In genomic region chr14:52313493-52313881, GRCh38 we compare ENCODE assay signal across 9 cellular contexts. TPM values are rescaled to one million over a fixed set of nuclear protein-coding genes. Genes with fewer than 3 reads are reported as not detected.
DNase-seq lines count a peak whose midpoint lies in the region; ATAC-seq and TF ChIP-seq lines count a peak whose summit lies in the region.
"Had no signal": no experiment of that assay in that cellular context is flagged by ENCODE, and none has a peak within 500 bp of the region (broad histone marks: within the 10 kb centered on the region; RNA-seq: fewer than 3 reads in every experiment).

No MANE protein-coding gene starts in this region.

- H3K27ac ChIP-seq in iPS DF 6.9 (ENCODE audit: low read length) (no peak overlapping the region), smooth muscle cell (ENCODE audit: low read depth) (peak overlapping the region; percentile 26)
- H3K27ac ChIP-seq: 22Rv1 had no signal

- peaks cover 4% of the 10 kb centered on the region for H3K27me3 Mint-ChIP-seq in activated CD4-positive, alpha-beta memory T cell treated with anti-CD3 and anti-CD28 coated beads for 36 hours

- H3K9me3 ChIP-seq in iPS DF 6.9 (ENCODE audit: control insufficient read depth, insufficient read depth, low read length) (no peaks in the 10 kb centered on the region), smooth muscle cell (replicated peaks; ENCODE audit: low read depth) (no peaks in the 10 kb centered on the region)

- ATAC-seq in HG02798 (IDR thresholded peaks at IDR 0.05; ENCODE audit: poor library complexity, unreplicated experiment): no peak

- peak overlapping the region; percentile 75 for H2AFZ ChIP-seq in smooth muscle cell (ENCODE audit: low read depth)

- H3F3A ChIP-seq in smooth muscle cell (ENCODE audit: low read depth): peaks cover 7% of the 10 kb centered on the region

- no CpG with 5 or more reads among the region's 10 CpGs for whole genome bisulfite sequencing in iPS DF 6.9 (ENCODE audit: insufficient coverage, insufficient read length)
- 61% methylated on average over 10 of the region's 10 CpGs for WGBS in smooth muscle cell (ENCODE audit: low lambda C conversion rate)

- peak; percentile 67 for DNase-seq in DMS79 treated with DMSO at 0.1 percent for 48 hours (lab: John Stamatoyannopoulos, UW)
- DNase-seq in DMS79 (lab: John Stamatoyannopoulos, UW): no peak
- no peak for DNase-seq in activated CD4-positive, alpha-beta memory T cell treated with anti-CD3 and anti-CD28 coated beads for 36 hours
- no peak for DNase-seq in iPS DF 6.9 (ENCODE audit: low read depth, low spot score)
- no peak for DNase-seq in smooth muscle cell (lab: John Stamatoyannopoulos, UW; ENCODE audit: unreplicated experiment)
- DNase-seq in SKM-1 treated with dmso at 0.1 percent for 144 hours (lab: John Stamatoyannopoulos, UW; ENCODE audit: unreplicated experiment): no peak
- no peak for DNase-seq in HEK293T (ENCODE audit: extremely low spot score)

- intact Hi-C loops in activated CD4-positive, alpha-beta memory T cell treated with anti-CD3 and anti-CD28 coated beads for 36 hours (cut with micrococcal nuclease): loop anchor here (1.0 to 10.0 kb wide), 2 partner anchors 39 to 391 kb away; partner anchors contain the start of gene PSMC6

- H3K4me3 ChIP-seq in iPS DF 6.9 (ENCODE audit: low read length): peak overlapping the region; percentile 44; the same call in 1 of the 2 replicates
- H3K4me3 ChIP-seq in smooth muscle cell: peak overlapping the region; percentile 70

- peaks cover 36% of the 10 kb centered on the region for H3K27me3 ChIP-seq in iPS DF 6.9 (ENCODE audit: control insufficient read depth, insufficient read depth, low read length)
- peaks cover 33% of the 10 kb centered on the region for H3K27me3 ChIP-seq in smooth muscle cell (ENCODE audit: low read depth)

- H3K79me2 ChIP-seq in smooth muscle cell (ENCODE audit: low read depth): no peaks in the 10 kb centered on the region

- peaks cover 1% of the 10 kb centered on the region; the same call in 1 of the 2 replicates for H3K4me1 ChIP-seq in iPS DF 6.9 (ENCODE audit: control insufficient read depth, insufficient read depth, low read length)
- no peaks in the 10 kb centered on the region for H3K4me1 ChIP-seq in smooth muscle cell (ENCODE audit: low read depth)

- H3K4me2 ChIP-seq in smooth muscle cell: peak overlapping the region; percentile 98

- no peaks in the 10 kb centered on the region for H3K9me3 Mint-ChIP-seq in activated CD4-positive, alpha-beta memory T cell treated with anti-CD3 and anti-CD28 coated beads for 36 hours

- CTCF ChIA-PET in activated CD4-positive, alpha-beta memory T cell treated with anti-CD3 and anti-CD28 coated beads for 36 hours (lab: Charles Lee): interaction anchor here (1.3 to 6.2 kb wide), 2 partner anchors 12 to 13 kb away, joined by 4 to 28 read pairs; no protein-coding TSS in a partner anchor
- CTCF ChIA-PET in HEK293T (lab: Yijun Ruan, JAX): no interaction called here

- H3K36me3 Mint-ChIP-seq in activated CD4-positive, alpha-beta memory T cell treated with anti-CD3 and anti-CD28 coated beads for 36 hours: no peaks in the 10 kb centered on the region

- no peak for TF ChIP-seq CTCF in smooth muscle cell (IDR thresholded peaks at IDR 0.05; ENCODE audit: borderline replicate concordance, insufficient read depth, poor library complexity, severe bottlenecking)

- POLR2A ChIA-PET in activated CD4-positive, alpha-beta memory T cell treated with anti-CD3 and anti-CD28 coated beads for 36 hours (lab: Charles Lee): interaction anchor here (0.7 to 3.5 kb wide), 7 partner anchors 8 to 239 kb away, joined by 3 to 23 read pairs (median 6); partner anchors contain the start of genes GPR137C and TXNDC16
- POLR2A ChIA-PET in HEK293T (lab: Yijun Ruan, JAX): no interaction called here

- H3K4me3 Mint-ChIP-seq in activated CD4-positive, alpha-beta memory T cell treated with anti-CD3 and anti-CD28 coated beads for 36 hours: peak overlapping the region; percentile 97

- peaks cover 68% of the 10 kb centered on the region for H3K4me1 Mint-ChIP-seq in activated CD4-positive, alpha-beta memory T cell treated with anti-CD3 and anti-CD28 coated beads for 36 hours (ENCODE audit: low read depth)

- H3K36me3 ChIP-seq in iPS DF 6.9 (ENCODE audit: control insufficient read depth, insufficient read depth, low read length) (no peaks in the 10 kb centered on the region), smooth muscle cell (ENCODE audit: low read depth) (no peaks in the 10 kb centered on the region)

- peak overlapping the region; percentile 22 for H3K9ac ChIP-seq in smooth muscle cell (ENCODE audit: low read depth)

- H3K27ac Mint-ChIP-seq in activated CD4-positive, alpha-beta memory T cell treated with anti-CD3 and anti-CD28 coated beads for 36 hours: peak overlapping the region; percentile 90

- H4K20me1 ChIP-seq in smooth muscle cell (ENCODE audit: low read depth): peaks cover 14% of the 10 kb centered on the region

TF ChIP-seq in HEK293T, 16 proteins besides CTCF, POLR2A, EP300 and RAD21:
- TF ChIP-seq FOXK2 (IDR thresholded peaks at IDR 0.05): no peak
- TF ChIP-seq SP1 (IDR thresholded peaks at IDR 0.05): no peak
- TF ChIP-seq CTBP1 (IDR thresholded peaks at IDR 0.05; ENCODE audit: borderline replicate concordance): no peak
- TF ChIP-seq HDGF (IDR thresholded peaks at IDR 0.05; ENCODE audit: borderline replicate concordance): no peak
- TF ChIP-seq NFRKB (IDR thresholded peaks at IDR 0.05): no peak
- TF ChIP-seq ARNT (IDR thresholded peaks at IDR 0.05): no peak
- TF ChIP-seq PKNOX1 (IDR thresholded peaks at IDR 0.05): no peak
- no peak for TF ChIP-seq SUZ12 (IDR thresholded peaks at IDR 0.05)

RNA-seq across cellular contexts. Expression of gene PTGER2, which starts 0.6 kb away (rescaled TPM):
- total RNA-seq in activated CD4-positive, alpha-beta memory T cell treated with anti-CD3 and anti-CD28 coated beads for 36 hours: 10 to 100 TPM; 10.7 to 12.9 TPM
- 17.7 and 36.4 TPM in 2 replicates for total RNA-seq in smooth muscle cell
- 23.2 and 24.6 TPM in 2 replicates for polyA plus RNA-seq in smooth muscle cell

RNA-seq across cellular contexts. Expression of gene PTGDR, which starts 46.0 kb away (rescaled TPM):
- under 1 TPM; 0.12 TPM for total RNA-seq in activated CD4-positive, alpha-beta memory T cell treated with anti-CD3 and anti-CD28 coated beads for 36 hours
- total RNA-seq in smooth muscle cell: not detected in 2 replicates
- polyA plus RNA-seq in smooth muscle cell: not detected in 2 replicates
